ENCODE assay signal across 4 cellular contexts in genomic region chr20:16689906-16690305, GRCh38. TPM values are rescaled to one million over a fixed set of nuclear protein-coding genes. Genes with fewer than 3 reads are reported as not detected.
"Had no signal": no experiment of that assay in that cellular context is flagged by ENCODE, and none has a peak within 500 bp of the region (broad histone marks: within the 10 kb centered on the region; RNA-seq: fewer than 3 reads in every experiment).

No MANE protein-coding gene starts in this region.

- DNase-seq: GDM1, GF-D8 had no signal

- H3K4me3 ChIP-seq: GM12878 had no signal

RNA-seq across cellular contexts. Expression of gene OTOR, which starts 58.3 kb away (rescaled TPM):
- total RNA-seq: G401, GM12878 had no signal
- polyA plus RNA-seq: GM12878 had no signal
